Comparison of ENCODE assay signal across 8 cellular contexts in the genomic region with DNA sequence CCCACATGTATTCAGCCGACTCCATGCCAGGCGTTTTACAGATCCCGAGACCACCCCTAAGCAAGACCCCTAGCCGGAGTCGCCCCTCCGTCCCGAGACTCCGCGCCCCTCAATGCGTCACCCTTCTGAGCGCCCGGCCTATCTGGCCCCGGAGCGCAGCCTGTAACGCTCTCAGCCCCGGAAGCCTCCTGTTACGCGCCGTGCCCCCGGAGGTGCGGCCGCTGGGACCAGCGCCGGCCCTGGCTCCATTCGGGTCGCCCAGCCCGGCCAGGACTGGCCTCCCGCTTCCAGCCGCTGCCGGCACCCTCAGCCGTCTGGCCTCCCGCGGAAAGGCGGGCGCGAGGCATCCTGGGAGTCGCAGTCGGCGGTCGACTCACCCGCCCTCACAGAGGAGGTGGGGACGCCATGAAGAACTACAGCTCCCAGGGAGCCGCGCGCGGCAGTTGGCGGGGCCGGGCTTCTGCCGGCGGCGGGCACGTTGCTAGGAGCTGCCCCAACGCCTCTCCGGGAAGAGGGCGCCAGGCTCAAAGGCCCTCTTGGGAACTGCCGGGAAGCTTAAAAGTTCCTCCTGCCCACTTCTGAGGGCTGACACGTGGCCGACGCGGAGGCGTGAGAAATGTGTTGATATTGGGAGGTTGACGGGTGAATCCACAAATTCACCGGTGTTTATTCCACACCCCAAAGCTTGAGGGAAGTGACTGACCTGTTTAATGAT. TPM values are rescaled to one million over a fixed set of nuclear protein-coding genes. Genes with fewer than 3 reads are reported as not detected.
DNase-seq lines count a peak whose midpoint lies in the region; ATAC-seq and TF ChIP-seq lines count a peak whose summit lies in the region.

A gene with protein sequence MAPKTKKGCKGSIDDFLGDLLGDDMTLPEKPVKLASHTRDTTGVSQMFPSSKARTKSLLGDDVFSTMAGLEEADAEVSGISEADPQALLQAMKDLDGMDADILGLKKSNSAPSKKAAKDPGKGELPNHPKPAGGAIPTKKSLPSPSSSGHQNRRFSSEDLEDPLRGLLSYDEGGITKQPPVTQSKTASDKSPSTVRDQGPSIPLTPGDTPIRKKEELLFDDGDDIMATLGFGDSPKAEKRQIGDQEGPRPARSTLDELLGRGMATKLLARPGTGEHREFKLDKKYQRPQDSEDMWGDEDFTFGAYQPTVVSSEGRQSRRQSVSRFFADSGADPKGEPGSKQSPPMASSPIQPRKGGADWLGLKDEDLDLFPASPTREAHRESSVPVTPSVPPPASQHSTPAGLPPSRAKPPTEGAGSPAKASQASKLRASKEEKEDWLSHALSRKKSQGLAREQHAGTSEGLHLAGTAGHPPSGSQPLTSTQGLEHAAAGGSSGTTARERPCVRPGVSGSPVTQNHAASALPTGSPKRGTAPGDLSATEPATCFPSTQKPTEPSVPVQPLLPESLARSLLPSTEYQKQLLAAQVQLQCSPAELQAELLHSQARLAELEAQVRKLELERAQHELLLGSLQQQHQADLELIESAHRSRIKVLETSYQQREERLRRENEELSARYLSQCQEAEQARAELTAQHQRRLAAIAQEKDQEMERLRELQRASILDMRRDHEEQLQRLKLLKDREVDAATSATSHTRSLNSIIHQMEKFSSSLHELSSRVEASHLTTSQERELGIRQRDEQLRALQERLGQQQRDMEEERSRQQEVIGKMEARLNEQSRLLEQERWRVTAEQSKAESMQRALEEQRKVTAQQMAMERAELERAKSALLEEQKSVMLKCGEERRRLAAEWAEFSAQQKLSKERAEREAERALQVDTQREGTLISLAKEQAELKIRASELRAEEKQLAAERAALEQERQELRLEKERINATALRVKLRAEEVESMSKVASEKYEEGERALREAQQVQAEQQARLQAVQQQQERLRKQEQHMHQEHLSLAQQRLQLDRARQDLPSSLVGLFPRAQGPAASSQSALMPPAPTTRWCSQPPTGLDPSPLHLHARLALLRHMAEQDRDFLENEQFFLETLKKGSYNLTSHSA (minus strand): TSS at position 316 of the 715 bp plus-strand sequence. CDS start 2,893 bp downstream, outside the sequence.

- H3K36me3 ChIP-seq in kidney epithelial cell (ENCODE audit: control insufficient read depth, insufficient read depth, low read length) = no peaks in the 10 kb centered on the region

- H3K27me3 ChIP-seq in kidney epithelial cell (ENCODE audit: control insufficient read depth, insufficient read depth, low read length) = no peaks in the 10 kb centered on the region

- no peak for TF ChIP-seq CTCF in kidney epithelial cell (IDR thresholded peaks at IDR 0.05; ENCODE audit: insufficient read depth, low read length, poor library complexity, severe bottlenecking)

- peak; percentile 82 for TF ChIP-seq POLR2A in GM19193 (IDR thresholded peaks at IDR 0.05; ENCODE audit: extremely low read depth, insufficient read depth, insufficient read length)

- peak within 1 kb of the TSS; percentile 97 for H3K4me3 ChIP-seq in kidney epithelial cell (ENCODE audit: low read depth, low read length)

- DNase-seq in AG20443 (ENCODE audit: low spot score) (peak; percentile 99), NCI-H510A treated with DMSO at 0.1 percent for 48 hours (lab: John Stamatoyannopoulos, UW) (peak; percentile 93), cerebellum (ENCODE audit: low spot score) (peak; percentile 98), kidney epithelial cell (ENCODE audit: low read depth) (peak; percentile 79)
- DNase-seq in activated CD4-positive, alpha-beta T cell treated with anti-CD3 and anti-CD28 coated beads for 24 hours (ENCODE audit: low read depth in 2 of 2) = peak; percentile 77 to 86
- DNase-seq in stimulated activated CD4-positive, alpha-beta T cell treated with anti-CD3 and anti-CD28 coated beads, Interleukin-15, amount 100 ng/mL, for 24 hours = peak; percentile 95

- ATAC-seq in HG03439 (IDR thresholded peaks at IDR 0.05; ENCODE audit: unreplicated experiment) = peak; percentile 87

RNA-seq across cellular contexts. Expression of the gene that starts here (rescaled TPM):
- total RNA-seq in cerebellum (22.4 TPM), kidney epithelial cell (3.8 and 7.3 TPM in 2 replicates)

Comparison
In these comparisons a context has a peak if more than half of its experiments do, and no peak if none do; other contexts are left out.
1. Peak in every context shown above with its lines: DNase-seq, ATAC-seq and H3K4me3 ChIP-seq.